ENCODE assay signal across 12 cellular contexts in the genomic region with DNA sequence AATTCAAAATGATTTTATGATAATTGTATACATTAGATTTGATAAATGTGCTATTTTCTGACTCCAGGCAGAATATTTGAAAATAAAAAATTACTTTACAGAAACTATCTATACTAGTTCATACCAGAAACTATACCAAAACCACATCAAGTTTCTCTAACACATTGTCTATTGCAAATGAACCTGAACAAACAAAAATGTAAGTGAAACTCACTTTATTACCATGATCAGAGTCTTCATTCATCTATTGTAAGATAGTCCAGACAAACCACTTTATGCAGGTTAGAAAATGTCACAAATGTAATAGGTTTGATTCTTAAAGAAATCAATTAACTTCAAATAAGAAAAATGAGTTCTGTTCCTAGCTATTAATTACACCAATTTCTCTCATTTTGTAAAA.
A peak's percentile ranks its signal among the peaks of the same experiment; 100 is the strongest.
DNase-seq lines count a peak whose midpoint lies in the region; ATAC-seq and TF ChIP-seq lines count a peak whose summit lies in the region.
"Had no signal": no experiment of that assay in that cellular context is flagged by ENCODE, and none has a peak within 500 bp of the region (broad histone marks: within the 10 kb centered on the region; RNA-seq: fewer than 3 reads in every experiment).

No MANE protein-coding gene starts in this region.

- no peaks in the 10 kb centered on the region; the same call in 1 of the 2 replicates for H3F3A ChIP-seq in MM.1S (ENCODE audit: insufficient read depth, low read length)

- CTCF ChIA-PET in activated CD8-positive, alpha-beta T cell treated with anti-CD3 and anti-CD28 coated beads for 36 hours (lab: Charles Lee) = interaction anchor here (0.8 to 0.9 kb wide), 2 partner anchors 9 to 86 kb away, joined by 3 read pairs; no protein-coding TSS in a partner anchor
- CTCF ChIA-PET in activated CD4-positive, alpha-beta memory T cell treated with anti-CD3 and anti-CD28 coated beads for 36 hours (lab: Charles Lee) = no interaction called here

- no peaks in the 10 kb centered on the region for H3K4me1 Mint-ChIP-seq in endodermal cell
- peaks cover 14% of the 10 kb centered on the region for H3K4me1 Mint-ChIP-seq in activated CD8-positive, alpha-beta T cell treated with anti-CD3 and anti-CD28 coated beads for 36 hours (ENCODE audit: low read depth)
- peaks cover 7% of the 10 kb centered on the region for H3K4me1 Mint-ChIP-seq in activated CD4-positive, alpha-beta memory T cell treated with anti-CD3 and anti-CD28 coated beads for 36 hours (ENCODE audit: low read depth)

- H3K36me3 Mint-ChIP-seq in endodermal cell (ENCODE audit: low read depth) = no peaks in the 10 kb centered on the region
- peaks cover 32% of the 10 kb centered on the region for H3K36me3 Mint-ChIP-seq in activated CD8-positive, alpha-beta T cell treated with anti-CD3 and anti-CD28 coated beads for 36 hours (ENCODE audit: low read depth)
- H3K36me3 Mint-ChIP-seq in activated CD4-positive, alpha-beta memory T cell treated with anti-CD3 and anti-CD28 coated beads for 36 hours = peaks cover 40% of the 10 kb centered on the region

- peaks cover 5% of the 10 kb centered on the region for H3K27me3 Mint-ChIP-seq in endodermal cell (ENCODE audit: insufficient read depth)
- H3K27me3 Mint-ChIP-seq in activated CD8-positive, alpha-beta T cell treated with anti-CD3 and anti-CD28 coated beads for 36 hours = no peaks in the 10 kb centered on the region
- H3K27me3 Mint-ChIP-seq in activated CD4-positive, alpha-beta memory T cell treated with anti-CD3 and anti-CD28 coated beads for 36 hours = no peaks in the 10 kb centered on the region

- H3K9ac ChIP-seq in MM.1S (ENCODE audit: low read length) (no peak overlapping the region), endodermal cell (ENCODE audit: extremely low read depth, low read length, poor library complexity, severe bottlenecking) (no peak overlapping the region)
- H3K9ac ChIP-seq: BLaER1 had no signal

- no peak overlapping the region for H3K27ac Mint-ChIP-seq in endodermal cell
- no peak overlapping the region for H3K27ac Mint-ChIP-seq in activated CD8-positive, alpha-beta T cell treated with anti-CD3 and anti-CD28 coated beads for 36 hours
- no peak overlapping the region for H3K27ac Mint-ChIP-seq in activated CD4-positive, alpha-beta memory T cell treated with anti-CD3 and anti-CD28 coated beads for 36 hours

- peak; percentile 82 for ATAC-seq in GM18861 (IDR thresholded peaks at IDR 0.05; ENCODE audit: unreplicated experiment)
- ATAC-seq in GM21515 (IDR thresholded peaks at IDR 0.05; ENCODE audit: unreplicated experiment) = peak; percentile 92
- ATAC-seq in HG03039 (IDR thresholded peaks at IDR 0.05; ENCODE audit: unreplicated experiment) = peak; percentile 77
- ATAC-seq in activated CD8-positive, alpha-beta T cell treated with anti-CD3 and anti-CD28 coated beads for 36 hours = no peak
- ATAC-seq: mucosa of descending colon had no signal

- no peak overlapping the region for H3K4me3 Mint-ChIP-seq in endodermal cell
- H3K4me3 Mint-ChIP-seq in activated CD8-positive, alpha-beta T cell treated with anti-CD3 and anti-CD28 coated beads for 36 hours = no peak overlapping the region
- no peak overlapping the region for H3K4me3 Mint-ChIP-seq in activated CD4-positive, alpha-beta memory T cell treated with anti-CD3 and anti-CD28 coated beads for 36 hours

- H3K27me3 ChIP-seq in MM.1S (replicated peaks; ENCODE audit: insufficient read depth, low read length) (no peaks in the 10 kb centered on the region), endodermal cell (ENCODE audit: control insufficient read depth, insufficient read depth, low read length, poor library complexity, severe bottlenecking) (peaks cover 6% of the 10 kb centered on the region)
- H3K27me3 ChIP-seq: BLaER1, right atrium auricular region had no signal

- H3K36me3 ChIP-seq in MM.1S (replicated peaks; ENCODE audit: insufficient read depth, low read length) = no peaks in the 10 kb centered on the region
- H3K36me3 ChIP-seq in endodermal cell (ENCODE audit: control insufficient read depth, insufficient read depth, low read length) = no peaks in the 10 kb centered on the region
- H3K36me3 ChIP-seq: right atrium auricular region had no signal

- H3K4me3 ChIP-seq in MM.1S (ENCODE audit: low read length) (no peak overlapping the region), endodermal cell (ENCODE audit: low read length) (no peak overlapping the region)
- H3K4me3 ChIP-seq: BLaER1, mucosa of descending colon, right atrium auricular region had no signal

- TF ChIP-seq CTCF in MM.1S (IDR thresholded peaks at IDR 0.05; ENCODE audit: low read length) (no peak), endodermal cell (conservative IDR thresholded peaks at IDR 0.05) (no peak)
- no peak for TF ChIP-seq CTCF in activated CD8-positive, alpha-beta T cell treated with anti-CD3 and anti-CD28 coated beads for 36 hours (IDR thresholded peaks at IDR 0.05)

- POLR2A ChIA-PET in activated CD8-positive, alpha-beta T cell treated with anti-CD3 and anti-CD28 coated beads for 36 hours (lab: Charles Lee) = no interaction called here
- POLR2A ChIA-PET in activated CD4-positive, alpha-beta memory T cell treated with anti-CD3 and anti-CD28 coated beads for 36 hours (lab: Charles Lee) = interaction anchor here (0.6 kb wide), 1 partner anchor 30 kb away, joined by 3 read pairs; no protein-coding TSS in a partner anchor

- no peaks in the 10 kb centered on the region for H3K9me3 Mint-ChIP-seq in endodermal cell
- H3K9me3 Mint-ChIP-seq in activated CD8-positive, alpha-beta T cell treated with anti-CD3 and anti-CD28 coated beads for 36 hours = no peaks in the 10 kb centered on the region
- H3K9me3 Mint-ChIP-seq in activated CD4-positive, alpha-beta memory T cell treated with anti-CD3 and anti-CD28 coated beads for 36 hours = no peaks in the 10 kb centered on the region

- H3K27ac ChIP-seq in MM.1S (ENCODE audit: low read length) = no peak overlapping the region
- H3K27ac ChIP-seq in endodermal cell (ENCODE audit: low read depth, low read length) = no peak overlapping the region
- H3K27ac ChIP-seq: BLaER1, HL-60, right atrium auricular region had no signal

- H4K20me1 ChIP-seq in MM.1S (ENCODE audit: insufficient read depth, low read length) = no peaks in the 10 kb centered on the region
- H4K20me1 ChIP-seq: BLaER1 had no signal

- DNase-seq in MM.1S (peak; percentile 63), endodermal cell (no peak)
- DNase-seq in activated CD8-positive, alpha-beta T cell treated with anti-CD3 and anti-CD28 coated beads for 36 hours = no peak
- no peak for DNase-seq in activated CD4-positive, alpha-beta memory T cell treated with anti-CD3 and anti-CD28 coated beads for 36 hours
- DNase-seq in activated T-cell treated with anti-CD3 and anti-CD28 coated beads, Interleukin-2, amount 50 U/mL, for 1 hour = no peak
- DNase-seq: mucosa of descending colon had no signal

- H3K4me1 ChIP-seq in MM.1S (ENCODE audit: low read length) (peaks cover 20% of the 10 kb centered on the region), endodermal cell (ENCODE audit: control insufficient read depth, insufficient read depth, low read length) (no peaks in the 10 kb centered on the region)
- H3K4me1 ChIP-seq: BLaER1, right atrium auricular region had no signal

- H3K4me2 ChIP-seq in MM.1S (ENCODE audit: low read depth, low read length) = peak overlapping the region; percentile 5; the same call in 1 of the 2 replicates
- H3K4me2 ChIP-seq: BLaER1 had no signal

- H3K79me2 ChIP-seq in MM.1S (ENCODE audit: low read length) = no peaks in the 10 kb centered on the region

- H3K9me2 ChIP-seq in MM.1S (replicated peaks; ENCODE audit: insufficient read depth, low read length) = no peaks in the 10 kb centered on the region

- no peak overlapping the region for H2AFZ ChIP-seq in MM.1S (ENCODE audit: low read length)

- intact Hi-C loops in activated CD8-positive, alpha-beta T cell treated with anti-CD3 and anti-CD28 coated beads for 36 hours (cut with micrococcal nuclease) = no loop called here
- intact Hi-C loops in activated CD4-positive, alpha-beta memory T cell treated with anti-CD3 and anti-CD28 coated beads for 36 hours (cut with micrococcal nuclease) = no loop called here

- no peaks in the 10 kb centered on the region for H3K9me3 ChIP-seq in MM.1S (replicated peaks; ENCODE audit: insufficient read depth, low read length)
- H3K9me3 ChIP-seq in endodermal cell (ENCODE audit: control insufficient read depth, low read length) = no peaks in the 10 kb centered on the region
- H3K9me3 ChIP-seq: BLaER1, mucosa of descending colon, right atrium auricular region had no signal
